In the genomic region with DNA sequence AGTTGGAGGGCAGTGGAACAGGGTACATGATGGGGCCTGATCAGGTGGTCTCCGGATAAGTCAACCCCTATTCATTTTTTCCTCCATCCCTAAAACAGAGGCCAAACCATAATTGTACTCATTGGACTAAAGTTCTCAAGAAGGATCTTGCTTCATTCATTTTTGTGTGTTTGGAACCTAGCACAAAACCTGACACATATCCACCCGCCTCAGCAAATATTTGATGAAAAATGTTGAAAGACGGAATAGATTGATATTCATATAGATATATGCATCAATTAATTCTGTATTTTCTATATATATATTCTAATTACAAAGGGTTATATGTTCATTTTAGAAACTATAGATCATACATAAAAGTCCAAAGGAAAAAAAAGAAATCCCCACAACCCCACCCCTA, we compare ENCODE assay signal across 1 cellular context.
A peak's percentile ranks its signal among the peaks of the same experiment; 100 is the strongest.
TF ChIP-seq lines count a peak whose summit lies in the region.

No MANE protein-coding gene starts in this region.

TF ChIP-seq in A549, 52 proteins besides CTCF, POLR2A, EP300 and RAD21 (continued from another document):
- peak; percentile 70 for TF ChIP-seq MAFK (IDR thresholded peaks at IDR 0.05; ENCODE audit: partially characterized antibody)
